ENCODE assay signal across 8 cellular contexts in genomic region chr18:3250237-3251107, GRCh38. TPM values are rescaled to one million over a fixed set of nuclear protein-coding genes. Genes with fewer than 3 reads are reported as not detected.
A peak's percentile ranks its signal among the peaks of the same experiment; 100 is the strongest.
DNase-seq lines count a peak whose midpoint lies in the region; ATAC-seq, FAIRE-seq and TF ChIP-seq lines count a peak whose summit lies in the region.

No MANE protein-coding gene starts in this region.

- no peak overlapping the region for H2BK15ac ChIP-seq in mesendoderm (replicated peaks; ENCODE audit: low read depth)

- no peak overlapping the region for H3K27ac ChIP-seq in HUES48 (ENCODE audit: low read depth, low read length)
- H3K27ac ChIP-seq in GM12878 (ENCODE audit: control insufficient read depth, insufficient read depth) = peak overlapping the region; percentile 59
- H3K27ac ChIP-seq in mesendoderm (ENCODE audit: low read depth, low read length) = no peak overlapping the region

- peaks cover 3% of the 10 kb centered on the region for H3K79me1 ChIP-seq in mesendoderm (ENCODE audit: low read length)

- peak; percentile 13 for FAIRE-seq in GM12878 (lab: Jason Lieb, UNC)

- SMC1A ChIA-PET in GM12878 (lab: Charles Lee; ENCODE audit: uncharacterized antibody, unreplicated experiment) = interaction anchor here (0.6 to 12.1 kb wide), 18 partner anchors 10 to 345 kb away, joined by 3 to 105 read pairs (median 4); partner anchors contain the start of gene MYL12B

- POLR2A ChIA-PET in GM12878 (lab: Charles Lee) = interaction anchor here (0.5 to 5.7 kb wide), 14 partner anchors 10 to 1020 kb away, joined by 3 to 36 read pairs (median 3); partner anchors contain the start of gene MYL12B

- H3K36me3 ChIP-seq in HUES48 (ENCODE audit: control insufficient read depth, insufficient read depth, low read length) (peaks cover 48% of the 10 kb centered on the region), GM12878 (ENCODE audit: control insufficient read depth in 2 of 2, insufficient read depth in 2 of 2, low read length in 1 of 2) (peaks cover 0 to 17% of the 10 kb centered on the region in 2 experiments; a peak in 3 of 4 replicates), mesendoderm (ENCODE audit: control insufficient read depth, insufficient read depth, low read length) (peaks cover 3% of the 10 kb centered on the region)

- H3K79me2 ChIP-seq in GM12878 (ENCODE audit: control insufficient read depth, insufficient read depth, low read length) (peaks cover 88% of the 10 kb centered on the region), mesendoderm (ENCODE audit: control insufficient read depth, insufficient read depth, low read length) (peaks cover 41% of the 10 kb centered on the region)

- BruUV-seq in GM12878 (replicated peaks; lab: Mats Ljungman, UMichigan) = no TSS peak

- peak overlapping the region; percentile 47 for H3K56ac ChIP-seq in mesendoderm (ENCODE audit: low read length)

- H3K9ac ChIP-seq in HUES48 (ENCODE audit: low read depth, low read length) = no peak overlapping the region; the same call in 1 of the 2 replicates
- H3K9ac ChIP-seq in GM12878 (ENCODE audit: control insufficient read depth, insufficient read depth, low read length) = peak overlapping the region; percentile 18; the same call in 1 of the 2 replicates
- H3K9ac ChIP-seq in mesendoderm (ENCODE audit: low read length) = peak overlapping the region; percentile 38

- WGBS in GM12878 (ENCODE audit: insufficient coverage, insufficient replicate concordance, low lambda C conversion rate, missing lambda C conversion rate) = 3% methylated on average over 6 of the region's 6 CpGs
- WGBS in mesendoderm (ENCODE audit: extremely low coverage, insufficient coverage, low lambda C conversion rate) = no CpG with 5 or more reads among the region's 6 CpGs

- H3K18ac ChIP-seq in mesendoderm (ENCODE audit: low read length) = no peak overlapping the region

- H3K23ac ChIP-seq in mesendoderm (ENCODE audit: low read length) = peak overlapping the region; percentile 57

- peak; percentile 50 for DNase-seq in AG08396 (ENCODE audit: low spot score)
- DNase-seq in GM12878 (ENCODE audit: low read depth, low spot score) = no peak
- DNase-seq in mesendoderm = no peak
- DNase-seq in effector CD4-positive, alpha-beta T cell = no peak
- DNase-seq in NK-92 treated with Interleukin-12 subunit alpha and Interleukin-12 subunit beta, amount 100 ng/mL, for 24 hours (lab: John Stamatoyannopoulos, UW) = no peak
- no peak for DNase-seq in NOMO-1 treated with DMSO at 0.1 percent for 48 hours (lab: John Stamatoyannopoulos, UW; ENCODE audit: unreplicated experiment)

- H2AFZ ChIP-seq in GM12878 (ENCODE audit: control insufficient read depth, low read depth, low read length) = no peak overlapping the region

- 0 out of 2 replicates have a peak, but pooled peaks have one; percentile 25 for TF ChIP-seq POLR2A in GM12878 (IDR thresholded peaks at IDR 0.05; ENCODE audit: low read depth, low read length)

- no peak overlapping the region for H4K5ac ChIP-seq in mesendoderm (ENCODE audit: low read length)

- no peak overlapping the region for H2BK120ac ChIP-seq in mesendoderm (ENCODE audit: low read depth, low read length)

- 0 out of 2 replicates have a peak, but pooled peaks cover 4% of the 10 kb centered on the region for H4K20me1 ChIP-seq in GM12878 (ENCODE audit: control insufficient read depth, insufficient read depth)

- H2BK5ac ChIP-seq in mesendoderm (ENCODE audit: low read length) = no peak overlapping the region

- RAD21 ChIA-PET in GM12878 (lab: Charles Lee; ENCODE audit: unreplicated experiment) = interaction anchor here (0.6 to 3.7 kb wide), 19 partner anchors 10 to 609 kb away, joined by 3 to 26 read pairs (median 3); no protein-coding TSS in a partner anchor

- in situ Hi-C loops in GM12878 (cut with MboI) = loop anchor here (25.0 kb wide), 1 partner anchor 1012 kb away; no protein-coding TSS in a partner anchor

- no peak overlapping the region for H2AK5ac ChIP-seq in mesendoderm (ENCODE audit: low read length)

- H3K4me2 ChIP-seq in GM12878 (ENCODE audit: control insufficient read depth, insufficient read depth) = peak overlapping the region; percentile 89
- no peak overlapping the region for H3K4me2 ChIP-seq in mesendoderm (ENCODE audit: low read length)

- H3K4me3 ChIP-seq in HUES48 (ENCODE audit: low read depth, low read length) (peak overlapping the region; percentile 17; the same call in 1 of the 2 replicates), GM12878 (peak overlapping the region; percentile 91), mesendoderm (ENCODE audit: low read length) (no peak overlapping the region)

- CTCF ChIA-PET in GM12878 (lab: Yijun Ruan, JAX) = interaction anchor here (0.7 to 2.2 kb wide), 10 partner anchors 10 to 335 kb away, joined by 3 to 11 read pairs (median 4); partner anchors contain the start of gene MYL12B

- TF ChIP-seq CTCF in GM12878 (IDR thresholded peaks at IDR 0.05 in 2 of 3, conservative IDR thresholded peaks at IDR 0.05 in 1 of 3; ENCODE audit: control insufficient read depth in 2 of 3, extremely low read depth in 1 of 3, insufficient read depth in 1 of 3, low read depth in 3 of 3, low read length in 3 of 3) = no peak

- no peak overlapping the region for H3K4ac ChIP-seq in mesendoderm (ENCODE audit: low read depth, low read length)

- H4K8ac ChIP-seq in mesendoderm (ENCODE audit: low read depth, low read length) = no peak overlapping the region

- H3K4me1 ChIP-seq in HUES48 (ENCODE audit: control insufficient read depth, insufficient read depth, low read length) (peaks cover 16% of the 10 kb centered on the region), GM12878 (ENCODE audit: control insufficient read depth, insufficient read depth, low read length) (peaks cover 12% of the 10 kb centered on the region; the same call in 1 of the 2 replicates), mesendoderm (ENCODE audit: control insufficient read depth, low read depth, low read length) (peaks cover 2% of the 10 kb centered on the region)

- H3K9me3 ChIP-seq in HUES48 (ENCODE audit: control insufficient read depth, insufficient read depth, low read length) (no peaks in the 10 kb centered on the region), GM12878 (replicated peaks; ENCODE audit: control insufficient read depth, insufficient read depth, low read length) (no peaks in the 10 kb centered on the region)

- TF ChIP-seq RAD21 in GM12878 (IDR thresholded peaks at IDR 0.05; ENCODE audit: insufficient read depth, low read depth, low read length) = no peak

- ATAC-seq in GM12878 = peak; percentile 7; the same call in 1 of the 3 replicates
- no peak for ATAC-seq in GM21717 (IDR thresholded peaks at IDR 0.05; ENCODE audit: unreplicated experiment)

- no peaks in the 10 kb centered on the region for H3K27me3 ChIP-seq in HUES48 (ENCODE audit: control insufficient read depth, insufficient read depth, low read length)
- no peaks in the 10 kb centered on the region for H3K27me3 ChIP-seq in GM12878 (replicated peaks in 1 of 2; ENCODE audit: control insufficient read depth in 2 of 2, insufficient read depth in 2 of 2, low read length in 1 of 2)
- H3K27me3 ChIP-seq in mesendoderm (ENCODE audit: insufficient read depth, low read length, poor library complexity) = no peaks in the 10 kb centered on the region

- TF ChIP-seq EP300 in GM12878 (IDR thresholded peaks at IDR 0.05; ENCODE audit: borderline replicate concordance in 1 of 2, control insufficient read depth in 1 of 2, low read depth in 2 of 2, low read length in 2 of 2) = no peak

- intact Hi-C loops in GM12878 (cut with micrococcal nuclease; ENCODE audit: unreplicated experiment) = no loop called here

RNA-seq across cellular contexts. Expression of gene MYL12A, which starts 2.9 kb away (rescaled TPM):
- total RNA-seq in GM12878 (2013; cell fraction: nucleolus; rRNA removed) = 165 and 169 TPM in 2 replicates
- total RNA-seq in GM12878 (2014; rRNA removed) (861 and 946 TPM in 2 replicates), GM12878 (2014; rRNA removed; fragmentation: Illumina TruSeq; extraction: Trizol) (987 and 1,035 TPM in 2 replicates), GM12878 (2021) (488 and 498 TPM in 2 replicates)
- 341 TPM for polyA plus RNA-seq in GM12878 (2011; ENCODE audit: low read depth)
- polyA plus RNA-seq in GM12878 (2011; rRNA removed) (567 and 783 TPM in 2 replicates), GM12878 (2014; fragmentation: Illumina TruSeq; extraction: Trizol) (851 and 1,149 TPM in 2 replicates), GM12878 (2014; fragmentation: Nextera tagmentation; extraction: Ambion mirVana) (1,000 to 10,000 TPM; 1,462 to 1,663 TPM), GM12878 (2014; rRNA removed) (687 and 704 TPM in 2 replicates), GM12878 (2016; fragmentation: Nextera tagmentation; extraction: Ambion mirVana) (1,000 to 10,000 TPM; 1,100 to 1,139 TPM)
- 236 and 267 TPM in 2 replicates for polyA plus RNA-seq in GM12878 (2011; cell fraction: cytosol; rRNA removed)
- polyA plus RNA-seq in GM12878 (2011; cell fraction: nucleus; rRNA removed) = 194 and 245 TPM in 2 replicates
- 406 and 429 TPM in 2 replicates for polyA plus RNA-seq in GM12878 (2012)
- polyA minus RNA-seq in GM12878 (2011; rRNA and poly(A)+ RNA removed) = 263 and 337 TPM in 2 replicates
- 92.0 and 93.1 TPM in 2 replicates for polyA minus RNA-seq in GM12878 (2011; cell fraction: cytosol; rRNA and poly(A)+ RNA removed)
- 127 and 180 TPM in 2 replicates for polyA minus RNA-seq in GM12878 (2011; cell fraction: nucleus; rRNA and poly(A)+ RNA removed)
- 475 TPM for polyA plus RNA-seq in mesendoderm (2013, experiment 1 of 2)
- polyA plus RNA-seq in mesendoderm (2013, experiment 2 of 2) = 490 TPM

RNA-seq across cellular contexts. Expression of gene MYL12B, which starts 11.5 kb away (rescaled TPM):
- total RNA-seq in GM12878 (2013; cell fraction: nucleolus; rRNA removed) = 26.4 and 26.9 TPM in 2 replicates
- total RNA-seq in GM12878 (2014; rRNA removed) (235 and 266 TPM in 2 replicates), GM12878 (2014; rRNA removed; fragmentation: Illumina TruSeq; extraction: Trizol) (313 and 316 TPM in 2 replicates), GM12878 (2021) (179 and 195 TPM in 2 replicates)
- polyA plus RNA-seq in GM12878 (2011; ENCODE audit: low read depth) = 190 TPM
- polyA plus RNA-seq in GM12878 (2011; rRNA removed) (427 and 538 TPM in 2 replicates), GM12878 (2014; fragmentation: Illumina TruSeq; extraction: Trizol) (373 and 412 TPM in 2 replicates), GM12878 (2014; fragmentation: Nextera tagmentation; extraction: Ambion mirVana) (100 to 1,000 TPM; 662 to 739 TPM), GM12878 (2014; rRNA removed) (210 and 222 TPM in 2 replicates), GM12878 (2016; fragmentation: Nextera tagmentation; extraction: Ambion mirVana) (100 to 1,000 TPM; 466 to 475 TPM)
- 256 and 267 TPM in 2 replicates for polyA plus RNA-seq in GM12878 (2011; cell fraction: cytosol; rRNA removed)
- polyA plus RNA-seq in GM12878 (2011; cell fraction: nucleus; rRNA removed) = 119 and 141 TPM in 2 replicates
- polyA plus RNA-seq in GM12878 (2012) = 213 and 244 TPM in 2 replicates
- 153 and 181 TPM in 2 replicates for polyA minus RNA-seq in GM12878 (2011; rRNA and poly(A)+ RNA removed)
- polyA minus RNA-seq in GM12878 (2011; cell fraction: cytosol; rRNA and poly(A)+ RNA removed) = 62.0 and 66.1 TPM in 2 replicates
- polyA minus RNA-seq in GM12878 (2011; cell fraction: nucleus; rRNA and poly(A)+ RNA removed) = 27.6 and 36.9 TPM in 2 replicates
- 268 TPM for polyA plus RNA-seq in mesendoderm (2013, experiment 1 of 2)
- 263 TPM for polyA plus RNA-seq in mesendoderm (2013, experiment 2 of 2)

RNA-seq across cellular contexts. Expression of gene MYOM1, which starts 30.7 kb away (rescaled TPM):
- total RNA-seq in GM12878 (2013; cell fraction: nucleolus; rRNA removed) = 24.7 and 31.7 TPM in 2 replicates
- 0.49 and 0.62 TPM in 2 replicates for total RNA-seq in GM12878 (2014; rRNA removed)
- total RNA-seq in GM12878 (2014; rRNA removed; fragmentation: Illumina TruSeq; extraction: Trizol) = 0.55 and 0.76 TPM in 2 replicates
- total RNA-seq in GM12878 (2021) = 1.0 and 1.1 TPM in 2 replicates
- polyA plus RNA-seq in GM12878 (2011; ENCODE audit: low read depth) = 0.80 TPM
- polyA plus RNA-seq in GM12878 (2011; rRNA removed) = 0.27 and 0.53 TPM in 2 replicates
- 0.40 and 0.43 TPM in 2 replicates for polyA plus RNA-seq in GM12878 (2011; cell fraction: cytosol; rRNA removed)
- 0.56 and 2.3 TPM in 2 replicates for polyA plus RNA-seq in GM12878 (2011; cell fraction: nucleus; rRNA removed)
- 1.5 TPM in 2 replicates for polyA plus RNA-seq in GM12878 (2012)
- 0.43 and 0.54 TPM in 2 replicates for polyA plus RNA-seq in GM12878 (2014; fragmentation: Illumina TruSeq; extraction: Trizol)
- under 1 TPM; 0.06 to 0.11 TPM for polyA plus RNA-seq in GM12878 (2014; fragmentation: Nextera tagmentation; extraction: Ambion mirVana)
- 0.60 and 1.4 TPM in 2 replicates for polyA plus RNA-seq in GM12878 (2014; rRNA removed)
- under 1 TPM; 0.51 to 0.62 TPM for polyA plus RNA-seq in GM12878 (2016; fragmentation: Nextera tagmentation; extraction: Ambion mirVana)
- 0.37 and 0.88 TPM in 2 replicates for polyA minus RNA-seq in GM12878 (2011; rRNA and poly(A)+ RNA removed)
- polyA minus RNA-seq in GM12878 (2011; cell fraction: cytosol; rRNA and poly(A)+ RNA removed) = 0.21 TPM in 1 of 2 replicates, not detected in the other
- 0.57 and 0.85 TPM in 2 replicates for polyA minus RNA-seq in GM12878 (2011; cell fraction: nucleus; rRNA and poly(A)+ RNA removed)
- polyA plus RNA-seq in mesendoderm (2013, experiment 1 of 2) = 0.29 TPM
- polyA plus RNA-seq in mesendoderm (2013, experiment 2 of 2) = 0.20 TPM
